Comparison of ENCODE assay signal across 7 cellular contexts in genomic region chr15:90200534-90201139, GRCh38. TPM values are rescaled to one million over a fixed set of nuclear protein-coding genes. Genes with fewer than 3 reads are reported as not detected.
DNase-seq lines count a peak whose midpoint lies in the region; ATAC-seq and TF ChIP-seq lines count a peak whose summit lies in the region.

No MANE protein-coding gene starts in this region.

- no peak overlapping the region for H2BK120ac ChIP-seq in IMR-90 (ENCODE audit: low read depth, low read length)

- no peak overlapping the region for H2BK20ac ChIP-seq in IMR-90 (ENCODE audit: low read depth, low read length)

- peak overlapping the region; percentile 93 for H2AFZ ChIP-seq in IMR-90 (replicated peaks; ENCODE audit: low read length, poor library complexity)

- H4K5ac ChIP-seq in IMR-90 (ENCODE audit: low read depth, low read length): peak overlapping the region; percentile 48

- H3K4me1 ChIP-seq in IMR-90 (ENCODE audit: control insufficient read depth, insufficient read depth, low read length) (peaks cover 8% of the 10 kb centered on the region), mucosa of stomach (ENCODE audit: control insufficient read depth, insufficient read depth, low read length) (peaks cover 29% of the 10 kb centered on the region)

- no peaks in the 10 kb centered on the region for H3K9me3 ChIP-seq in IMR-90 (ENCODE audit: control insufficient read depth, insufficient read depth, low read length)
- no peaks in the 10 kb centered on the region for H3K9me3 ChIP-seq in mucosa of stomach (ENCODE audit: control insufficient read depth, low read length)

- no peak for DNase-seq in IMR-90
- DNase-seq in choroid plexus epithelial cell (ENCODE audit: low read depth): no peak
- DNase-seq in T1000 (lab: John Stamatoyannopoulos, UW): no peak
- no peak for DNase-seq in hippocampal formation (lab: John Stamatoyannopoulos, UW)

- H3K18ac ChIP-seq in IMR-90 (ENCODE audit: low read depth, low read length): peak overlapping the region; percentile 5; the same call in 1 of the 2 replicates

- no peak overlapping the region for H3K56ac ChIP-seq in IMR-90 (ENCODE audit: extremely low read depth, insufficient read depth, low read length)

- peak overlapping the region; percentile 27 for H2AK5ac ChIP-seq in IMR-90 (ENCODE audit: low read depth, low read length)

- peaks cover 7% of the 10 kb centered on the region; the same call in 1 of the 2 replicates for H3K9me1 ChIP-seq in IMR-90 (ENCODE audit: insufficient read depth, low read length)

- TF ChIP-seq RAD21 in IMR-90 (IDR thresholded peaks at IDR 0.05; ENCODE audit: low read length): no peak

- dilution Hi-C loops in IMR-90 (cut with HindIII; ENCODE audit: low sequenced_read_pairs, unreplicated experiment): no loop called here

- no peaks in the 10 kb centered on the region; the same call in 1 of the 2 replicates for H4K20me1 ChIP-seq in IMR-90 (ENCODE audit: insufficient read depth, low read length)

- H3K36me3 ChIP-seq in IMR-90 (ENCODE audit: control insufficient read depth, insufficient read depth, low read length) (no peaks in the 10 kb centered on the region; the same call in 1 of the 2 replicates), mucosa of stomach (ENCODE audit: control insufficient read depth, insufficient read depth, low read length) (no peaks in the 10 kb centered on the region)

- H3K14ac ChIP-seq in IMR-90 (replicated peaks; ENCODE audit: low read depth, low read length): peak overlapping the region; percentile 62; the same call in 1 of the 2 replicates

- H2AK9ac ChIP-seq in IMR-90 (replicated peaks; ENCODE audit: low read depth, low read length, poor library complexity): peak overlapping the region; percentile 59

- H3K27ac ChIP-seq in IMR-90 (ENCODE audit: insufficient read depth, low read length): peak overlapping the region; percentile 11; the same call in 1 of the 2 replicates

- CTCF ChIA-PET in IMR-90 (lab: Yijun Ruan, JAX): interaction anchor here (2.1 kb wide), 1 partner anchor 21 kb away, joined by 6 read pairs; no protein-coding TSS in a partner anchor

- peak overlapping the region; percentile 91 for H3K4me3 ChIP-seq in IMR-90 (ENCODE audit: insufficient read depth, low read depth, low read length)
- H3K4me3 ChIP-seq in choroid plexus epithelial cell (ENCODE audit: low read depth, low read length): peak overlapping the region; percentile 73
- peak overlapping the region; percentile 22 for H3K4me3 ChIP-seq in mucosa of stomach (ENCODE audit: low read length)

- peak overlapping the region; percentile 66 for H3K4me2 ChIP-seq in IMR-90 (ENCODE audit: low read depth, low read length)

- peak overlapping the region; percentile 58 for H3K9ac ChIP-seq in IMR-90 (ENCODE audit: low read depth, low read length)
- peak overlapping the region; percentile 87 for H3K9ac ChIP-seq in mucosa of stomach (ENCODE audit: low read length)

- H3K23ac ChIP-seq in IMR-90 (ENCODE audit: low read depth, low read length): 0 out of 2 replicates have a peak overlapping the region, but pooled peaks have one; percentile 30

- H3K27me3 ChIP-seq in IMR-90 (ENCODE audit: control insufficient read depth, insufficient read depth, low read length) (no peaks in the 10 kb centered on the region), mucosa of stomach (ENCODE audit: control insufficient read depth, insufficient read depth, low read length) (no peaks in the 10 kb centered on the region)

- H4K91ac ChIP-seq in IMR-90 (ENCODE audit: insufficient read depth, low read depth, low read length): peak overlapping the region; percentile 30

- in situ Hi-C loops in IMR-90 (cut with MboI; ENCODE audit: low sequenced_read_pairs): no loop called here

- H2BK15ac ChIP-seq in IMR-90 (ENCODE audit: low read depth, low read length): no peak overlapping the region

- H3K4ac ChIP-seq in IMR-90 (ENCODE audit: low read depth, low read length): peak overlapping the region; percentile 80

- ATAC-seq in GM19463 (IDR thresholded peaks at IDR 0.05; ENCODE audit: unreplicated experiment) (peak; percentile 1), IMR-90 (ENCODE audit: low read depth) (no peak; the same call in 1 of the 2 replicates), HG03432 (IDR thresholded peaks at IDR 0.05; ENCODE audit: unreplicated experiment) (no peak)

- WGBS in IMR-90 (ENCODE audit: extremely low coverage in 2 of 2, insufficient read length in 1 of 2), 2 experiments: 33% methylated on average over 1 of the region's 25 CpGs; no CpG with 5 or more reads in 1 of the 2 experiments

- no TSS peak for BruUV-seq in IMR-90 (replicated peaks; lab: Mats Ljungman, UMichigan)

- POLR2A ChIA-PET in IMR-90 (lab: Charles Lee; ENCODE audit: unreplicated experiment): interaction anchor here (0.5 to 0.7 kb wide), 2 partner anchors 11 to 428 kb away, joined by 4 to 12 read pairs; no protein-coding TSS in a partner anchor

- TF ChIP-seq CTCF in IMR-90 (conservative IDR thresholded peaks at IDR 0.05; ENCODE audit: low read depth, low read length) (no peak), choroid plexus epithelial cell (conservative IDR thresholded peaks at IDR 0.05; ENCODE audit: low read depth, low read length) (no peak)

- intact Hi-C loops in IMR-90 (cut with micrococcal nuclease): no loop called here

- H4K8ac ChIP-seq in IMR-90 (ENCODE audit: low read depth in 2 of 2, low read length in 2 of 2): peak overlapping the region; percentile 82 to 92

- TF ChIP-seq POLR2A in IMR-90 (IDR thresholded peaks at IDR 0.05; ENCODE audit: low read depth, low read length): no peak

- peak overlapping the region; percentile 42 for H2BK5ac ChIP-seq in IMR-90 (ENCODE audit: low read depth, low read length, poor library complexity, severe bottlenecking)

- peaks cover 27 to 28% of the 10 kb centered on the region in 2 experiments; a peak in 3 of 4 replicates for H3K79me1 ChIP-seq in IMR-90 (ENCODE audit: low read depth in 1 of 2, low read length in 2 of 2)

TF ChIP-seq in IMR-90, 13 proteins besides CTCF, POLR2A, EP300 and RAD21:
- TF ChIP-seq FOS (IDR thresholded peaks at IDR 0.05; ENCODE audit: low read depth, low read length) (no peak), NFE2L2 (IDR thresholded peaks at IDR 0.05; ENCODE audit: low read depth, low read length) (no peak), SMC3 (IDR thresholded peaks at IDR 0.05; ENCODE audit: low read depth, low read length) (no peak), RCOR1 (IDR thresholded peaks at IDR 0.05; ENCODE audit: insufficient replicate concordance, low read length) (no peak), CEBPB (IDR thresholded peaks at IDR 0.05; ENCODE audit: low read depth, low read length) (no peak), MAZ (IDR thresholded peaks at IDR 0.05; ENCODE audit: borderline replicate concordance, low read depth, low read length) (no peak), BHLHE40 (IDR thresholded peaks at IDR 0.05; ENCODE audit: low read depth, low read length) (no peak), MXI1 (IDR thresholded peaks at IDR 0.05; ENCODE audit: borderline replicate concordance, low read depth, low read length) (no peak), ELK1 (IDR thresholded peaks at IDR 0.05; ENCODE audit: borderline replicate concordance, low read depth, low read length) (no peak), RFX5 (IDR thresholded peaks at IDR 0.05; ENCODE audit: low read depth, low read length) (no peak), CHD1 (IDR thresholded peaks at IDR 0.05; ENCODE audit: low read depth, low read length) (no peak), MAFK (IDR thresholded peaks at IDR 0.05; ENCODE audit: low read depth, low read length) (no peak)
- TF ChIP-seq, protein P1, sequence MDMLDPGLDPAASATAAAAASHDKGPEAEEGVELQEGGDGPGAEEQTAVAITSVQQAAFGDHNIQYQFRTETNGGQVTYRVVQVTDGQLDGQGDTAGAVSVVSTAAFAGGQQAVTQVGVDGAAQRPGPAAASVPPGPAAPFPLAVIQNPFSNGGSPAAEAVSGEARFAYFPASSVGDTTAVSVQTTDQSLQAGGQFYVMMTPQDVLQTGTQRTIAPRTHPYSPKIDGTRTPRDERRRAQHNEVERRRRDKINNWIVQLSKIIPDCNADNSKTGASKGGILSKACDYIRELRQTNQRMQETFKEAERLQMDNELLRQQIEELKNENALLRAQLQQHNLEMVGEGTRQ (IDR thresholded peaks at IDR 0.05; ENCODE audit: low read depth, low read length): no peak

RNA-seq across cellular contexts. Expression of gene SEMA4B, which starts 0.5 kb away (rescaled TPM):
- 5.0 and 6.9 TPM in 2 replicates for total RNA-seq in IMR-90 (2012; rRNA removed)
- polyA plus RNA-seq in IMR-90 (2012; rRNA removed): 22.5 and 27.5 TPM in 2 replicates
- 12.9 and 29.8 TPM in 2 replicates for polyA plus RNA-seq in IMR-90 (2012; cell fraction: cytosol; rRNA removed)
- 23.9 and 48.0 TPM in 2 replicates for polyA plus RNA-seq in IMR-90 (2012; cell fraction: nucleus; rRNA removed; ENCODE audit: low replicate concordance)

RNA-seq across cellular contexts. Expression of gene CIB1, which starts 33.1 kb away (rescaled TPM):
- 29.4 and 31.5 TPM in 2 replicates for total RNA-seq in IMR-90 (2012; rRNA removed)
- polyA plus RNA-seq in IMR-90 (2012; rRNA removed): 94.1 and 102 TPM in 2 replicates
- polyA plus RNA-seq in IMR-90 (2012; cell fraction: cytosol; rRNA removed): 72.2 and 86.5 TPM in 2 replicates
- polyA plus RNA-seq in IMR-90 (2012; cell fraction: nucleus; rRNA removed; ENCODE audit: low replicate concordance): 53.8 and 83.0 TPM in 2 replicates

RNA-seq across cellular contexts. Expression of gene GDPGP1, which starts 33.4 kb away (rescaled TPM):
- total RNA-seq in IMR-90 (2012; rRNA removed): 3.9 and 4.1 TPM in 2 replicates
- polyA plus RNA-seq in IMR-90 (2012; rRNA removed): 1.3 and 2.3 TPM in 2 replicates
- polyA plus RNA-seq in IMR-90 (2012; cell fraction: cytosol; rRNA removed): 1.7 and 2.0 TPM in 2 replicates
- 2.9 and 3.1 TPM in 2 replicates for polyA plus RNA-seq in IMR-90 (2012; cell fraction: nucleus; rRNA removed; ENCODE audit: low replicate concordance)

RNA-seq across cellular contexts. Expression of gene TTLL13, which starts 48.7 kb away (rescaled TPM):
- not detected in 2 replicates for total RNA-seq in IMR-90 (2012; rRNA removed)
- 0.10 TPM in 1 of 2 replicates, not detected in the other for polyA plus RNA-seq in IMR-90 (2012; rRNA removed)
- not detected in 2 replicates for polyA plus RNA-seq in IMR-90 (2012; cell fraction: cytosol; rRNA removed)
- polyA plus RNA-seq in IMR-90 (2012; cell fraction: nucleus; rRNA removed; ENCODE audit: low replicate concordance): 0.10 and 0.29 TPM in 2 replicates

Comparison
In these comparisons a context has a peak if more than half of its experiments do, and no peak if none do; other contexts are left out.
1. H3K4me3 ChIP-seq: peak in every context shown above with its lines; median percentile 91 in IMR-90; 73 in choroid plexus epithelial cell; 22 in mucosa of stomach.